ENCODE assay signal across 16 cellular contexts in genomic region chr16:8853611-8854010, GRCh38. TPM values are rescaled to one million over a fixed set of nuclear protein-coding genes. Genes with fewer than 3 reads are reported as not detected.
A peak's percentile ranks its signal among the peaks of the same experiment; 100 is the strongest.
DNase-seq lines count a peak whose midpoint lies in the region; TF ChIP-seq lines count a peak whose summit lies in the region.
"Had no signal": no experiment of that assay in that cellular context is flagged by ENCODE, and none has a peak within 500 bp of the region (broad histone marks: within the 10 kb centered on the region; RNA-seq: fewer than 3 reads in every experiment).

No MANE protein-coding gene starts in this region.

- TF ChIP-seq CTCF in left ventricle myocardium inferior (IDR thresholded peaks at IDR 0.05; ENCODE audit: borderline replicate concordance), result no peak
- no peak for TF ChIP-seq CTCF in glutamatergic neuron (IDR thresholded peaks at IDR 0.05; ENCODE audit: partially characterized antibody, unreplicated experiment)
- TF ChIP-seq CTCF in lower leg skin (IDR thresholded peaks at IDR 0.05), result no peak
- no peak for TF ChIP-seq CTCF in GM20000 (IDR thresholded peaks at IDR 0.05; ENCODE audit: extremely low read depth, missing control alignments)

- H3K4me1 Mint-ChIP-seq in activated T-helper 1 cell treated with anti-CD3 and anti-CD28 coated beads, Interleukin-12 subunit alpha, Interleukin-12 subunit beta, Interleukin-2, Interleukin-4 antibody, amounts not matched to agents 30 ng/mL and 10 ng/mL and 1 ng/mL, durations not matched to agents 14 hours and 24 hours and 36 hours (ENCODE audit: low read depth), result peaks cover 28% of the 10 kb centered on the region
- peaks cover 32% of the 10 kb centered on the region for H3K4me1 Mint-ChIP-seq in glutamatergic neuron (ENCODE audit: low read depth, unreplicated experiment)

- H3K27ac Mint-ChIP-seq in activated T-helper 1 cell treated with anti-CD3 and anti-CD28 coated beads, Interleukin-12 subunit alpha, Interleukin-12 subunit beta, Interleukin-2, Interleukin-4 antibody, amounts not matched to agents 30 ng/mL and 10 ng/mL and 1 ng/mL, durations not matched to agents 14 hours and 24 hours and 36 hours, result peak overlapping the region; percentile 34
- no peak overlapping the region for H3K27ac Mint-ChIP-seq in glutamatergic neuron (ENCODE audit: unreplicated experiment)

- WGBS in lower leg skin, 2 donors, result 87 to 91% methylated on average over 7 of the region's 7 CpGs

- H3K27me3 Mint-ChIP-seq in activated T-helper 1 cell treated with anti-CD3 and anti-CD28 coated beads, Interleukin-12 subunit alpha, Interleukin-12 subunit beta, Interleukin-2, Interleukin-4 antibody, amounts not matched to agents 30 ng/mL and 10 ng/mL and 1 ng/mL, durations not matched to agents 14 hours and 24 hours and 36 hours (ENCODE audit: insufficient read depth), result no peaks in the 10 kb centered on the region
- peaks cover 7% of the 10 kb centered on the region for H3K27me3 Mint-ChIP-seq in glutamatergic neuron (ENCODE audit: unreplicated experiment)

- H3K27me3 ChIP-seq in left ventricle myocardium inferior (ENCODE audit: low read depth), result no peaks in the 10 kb centered on the region

- peaks cover 73% of the 10 kb centered on the region for H3K4me1 ChIP-seq in left ventricle myocardium inferior
- H3K4me1 ChIP-seq: prostate gland had no signal

- H3K36me3 Mint-ChIP-seq in activated T-helper 1 cell treated with anti-CD3 and anti-CD28 coated beads, Interleukin-12 subunit alpha, Interleukin-12 subunit beta, Interleukin-2, Interleukin-4 antibody, amounts not matched to agents 30 ng/mL and 10 ng/mL and 1 ng/mL, durations not matched to agents 14 hours and 24 hours and 36 hours (ENCODE audit: low read depth), result peaks cover 42% of the 10 kb centered on the region
- no peaks in the 10 kb centered on the region for H3K36me3 Mint-ChIP-seq in glutamatergic neuron (ENCODE audit: unreplicated experiment)

- intact Hi-C loops in left ventricle myocardium inferior (cut with micrococcal nuclease) (no loop called here), cardiac septum (cut with DNase I) (no loop called here), lower leg skin (cut with DNase I; ENCODE audit: low total_unique reads) (no loop called here)
- intact Hi-C loops in activated T-helper 1 cell treated with anti-CD3 and anti-CD28 coated beads, Interleukin-12 subunit alpha, Interleukin-12 subunit beta, Interleukin-2, Interleukin-4 antibody, amounts not matched to agents 30 ng/mL and 10 ng/mL and 1 ng/mL, durations not matched to agents 14 hours and 24 hours and 36 hours (cut with micrococcal nuclease), result no loop called here

- H3K4me3 ChIP-seq in left ventricle myocardium inferior (no peak overlapping the region), lower leg skin (ENCODE audit: low read depth, poor library complexity, severe bottlenecking) (no peak overlapping the region)
- H3K4me3 ChIP-seq: prostate gland had no signal

- no peaks in the 10 kb centered on the region for H3K9me3 ChIP-seq in left ventricle myocardium inferior (replicated peaks)
- H3K9me3 ChIP-seq: prostate gland had no signal

- H3K4me3 Mint-ChIP-seq in activated T-helper 1 cell treated with anti-CD3 and anti-CD28 coated beads, Interleukin-12 subunit alpha, Interleukin-12 subunit beta, Interleukin-2, Interleukin-4 antibody, amounts not matched to agents 30 ng/mL and 10 ng/mL and 1 ng/mL, durations not matched to agents 14 hours and 24 hours and 36 hours, result no peak overlapping the region
- H3K4me3 Mint-ChIP-seq in glutamatergic neuron (ENCODE audit: unreplicated experiment), result no peak overlapping the region

- DNase-seq in left ventricle myocardium inferior (no peak), cardiac septum (ENCODE audit: low spot score) (no peak), iris pigment epithelial cell (ENCODE audit: low read depth) (peak; percentile 72), glutamatergic neuron (no peak), lower leg skin (ENCODE audit: low spot score in 2 of 2) (no peak), GM20000 (ENCODE audit: low spot score) (no peak), NCI-H128 (lab: John Stamatoyannopoulos, UW; ENCODE audit: unreplicated experiment) (no peak)
- DNase-seq in activated T-helper 1 cell treated with anti-CD3 and anti-CD28 coated beads, Interleukin-12 subunit alpha, Interleukin-12 subunit beta, Interleukin-2, Interleukin-4 antibody, amounts not matched to agents 30 ng/mL and 10 ng/mL and 1 ng/mL, durations not matched to agents 14 hours and 24 hours and 36 hours (ENCODE audit: low spot score), result no peak
- DNase-seq: activated CD4-positive, alpha-beta T cell treated with anti-CD3 and anti-CD28 coated beads for 1 hour; activated gamma-delta T cell treated with Interleukin-2 at 50 U/mL for 16 hours; DMS79; NCI-H2029; NCI-H748 treated with DMSO at 0.1 percent for 48 hours had no signal

- H3K27ac ChIP-seq in left ventricle myocardium inferior (replicated peaks), result peak overlapping the region; percentile 77
- H3K27ac ChIP-seq: prostate gland had no signal

- peaks cover 71% of the 10 kb centered on the region for H3K36me3 ChIP-seq in left ventricle myocardium inferior
- H3K36me3 ChIP-seq: prostate gland had no signal

- H3K9me3 Mint-ChIP-seq in activated T-helper 1 cell treated with anti-CD3 and anti-CD28 coated beads, Interleukin-12 subunit alpha, Interleukin-12 subunit beta, Interleukin-2, Interleukin-4 antibody, amounts not matched to agents 30 ng/mL and 10 ng/mL and 1 ng/mL, durations not matched to agents 14 hours and 24 hours and 36 hours, result no peaks in the 10 kb centered on the region
- H3K9me3 Mint-ChIP-seq in glutamatergic neuron (ENCODE audit: unreplicated experiment), result peaks cover 10% of the 10 kb centered on the region

- no peak for TF ChIP-seq POLR2A in lower leg skin (IDR thresholded peaks at IDR 0.05)

RNA-seq across cellular contexts. Expression of gene CARHSP1, which starts 15.2 kb away (rescaled TPM):
- total RNA-seq in left ventricle myocardium inferior (23.9 TPM), cardiac septum (21.6 TPM), glutamatergic neuron (ENCODE audit: unreplicated experiment) (180 TPM), lower leg skin (10 to 100 TPM; 42.2 to 47.8 (median 44.2) TPM)
- total RNA-seq in activated T-helper 1 cell treated with anti-CD3 and anti-CD28 coated beads, Interleukin-12 subunit alpha, Interleukin-12 subunit beta, Interleukin-2, Interleukin-4 antibody, amounts not matched to agents 30 ng/mL and 10 ng/mL and 1 ng/mL, durations not matched to agents 14 hours and 24 hours and 36 hours, result 79.4 and 80.5 TPM in 2 replicates

RNA-seq across cellular contexts. Expression of gene LITAFD, which starts 28.5 kb away (rescaled TPM):
- not detected for total RNA-seq in left ventricle myocardium inferior
- not detected for total RNA-seq in cardiac septum
- not detected in 2 replicates for total RNA-seq in activated T-helper 1 cell treated with anti-CD3 and anti-CD28 coated beads, Interleukin-12 subunit alpha, Interleukin-12 subunit beta, Interleukin-2, Interleukin-4 antibody, amounts not matched to agents 30 ng/mL and 10 ng/mL and 1 ng/mL, durations not matched to agents 14 hours and 24 hours and 36 hours
- not detected for total RNA-seq in glutamatergic neuron (ENCODE audit: unreplicated experiment)
- total RNA-seq in lower leg skin, result not detected
- total RNA-seq: T-helper 2 cell treated with Interferon-gamma antibody and Interleukin-4, amounts not matched to agents 100 ng/mL and 5 ng/mL, for 36 hours; temporal lobe had no signal

RNA-seq across cellular contexts. Expression of gene PMM2, which starts 56.0 kb away (rescaled TPM):
- 13.7 TPM for total RNA-seq in left ventricle myocardium inferior
- 22.5 TPM for total RNA-seq in cardiac septum
- 82.9 and 88.7 TPM in 2 replicates for total RNA-seq in activated T-helper 1 cell treated with anti-CD3 and anti-CD28 coated beads, Interleukin-12 subunit alpha, Interleukin-12 subunit beta, Interleukin-2, Interleukin-4 antibody, amounts not matched to agents 30 ng/mL and 10 ng/mL and 1 ng/mL, durations not matched to agents 14 hours and 24 hours and 36 hours
- 23.2 TPM for total RNA-seq in glutamatergic neuron (ENCODE audit: unreplicated experiment)
- 10 to 100 TPM; 20.5 to 41.8 (median 26.8) TPM for total RNA-seq in lower leg skin

RNA-seq across cellular contexts. Expression of gene TMEM186, which starts 56.2 kb away (rescaled TPM):
- 16.4 TPM for total RNA-seq in left ventricle myocardium inferior
- 10.4 TPM for total RNA-seq in cardiac septum
- total RNA-seq in activated T-helper 1 cell treated with anti-CD3 and anti-CD28 coated beads, Interleukin-12 subunit alpha, Interleukin-12 subunit beta, Interleukin-2, Interleukin-4 antibody, amounts not matched to agents 30 ng/mL and 10 ng/mL and 1 ng/mL, durations not matched to agents 14 hours and 24 hours and 36 hours, result 16.9 and 19.0 TPM in 2 replicates
- 7.3 TPM for total RNA-seq in glutamatergic neuron (ENCODE audit: unreplicated experiment)
- 10 to 100 TPM in 3 of 4 donors, 1 to 10 TPM in 1; 7.5 to 11.2 (median 10.8) TPM for total RNA-seq in lower leg skin
